9 cellular contexts compared by ENCODE assay signal in genomic region chr16:90022209-90023077, GRCh38. TPM values are rescaled to one million over a fixed set of nuclear protein-coding genes. Genes with fewer than 3 reads are reported as not detected.
DNase-seq lines count a peak whose midpoint lies in the region; ATAC-seq and TF ChIP-seq lines count a peak whose summit lies in the region.
"Had no signal": no experiment of that assay in that cellular context is flagged by ENCODE, and none has a peak within 500 bp of the region (broad histone marks: within the 10 kb centered on the region; RNA-seq: fewer than 3 reads in every experiment).

No MANE protein-coding gene starts in this region.

- H3K27ac ChIP-seq in RWPE1 (peak overlapping the region; percentile 66), foreskin keratinocyte (peak overlapping the region; percentile 9), neutrophil (peak overlapping the region; percentile 1), subcutaneous abdominal adipose tissue (ENCODE audit: low read depth, low read length) (peak overlapping the region; percentile 60)

- H3K36me3 ChIP-seq in neutrophil (no peaks in the 10 kb centered on the region), subcutaneous abdominal adipose tissue (ENCODE audit: control insufficient read depth in 5 of 5, insufficient read depth in 5 of 5, low read length in 5 of 5) (peaks cover 0 to 2% (median 0%) of the 10 kb centered on the region in 5 donors)

- no peaks in the 10 kb centered on the region for H3K9me3 ChIP-seq in neutrophil
- no peaks in the 10 kb centered on the region for H3K9me3 ChIP-seq in subcutaneous abdominal adipose tissue (ENCODE audit: control insufficient read depth in 5 of 5, low read length in 5 of 5)

- H3K4me3 Mint-ChIP-seq in CD14-positive monocyte, result peak overlapping the region; percentile 76 to 87

- DNase-seq in CD14-positive monocyte (ENCODE audit: low spot score), result peak; percentile 80
- peak; percentile 30 to 38 for DNase-seq in Kasumi-1 (lab: John Stamatoyannopoulos, UW)
- DNase-seq in RWPE1 (ENCODE audit: low spot score), result peak; percentile 92
- DNase-seq in activated gamma-delta T cell treated with Interleukin-2 at 50 U/mL for 16 hours, result peak; percentile 67
- peak; percentile 56 to 70 for DNase-seq in foreskin keratinocyte

- H3K27ac Mint-ChIP-seq in CD14-positive monocyte, result peak overlapping the region in 6 of 7 donors; percentile 49 to 77 (median 60)

- peaks cover 23 to 29% (median 28%) of the 10 kb centered on the region in 3 donors for H3K27me3 Mint-ChIP-seq in CD14-positive monocyte (ENCODE audit: low read depth in 3 of 3)

- H3K4me3 ChIP-seq in neutrophil (ENCODE audit: low read depth in 1 of 2, low read length in 1 of 2), result peak overlapping the region; percentile 62 to 68
- H3K4me3 ChIP-seq in subcutaneous abdominal adipose tissue (ENCODE audit: low read depth in 1 of 5, low read length in 5 of 5), result peak overlapping the region; percentile 63 to 80 (median 74)

- H3K9ac ChIP-seq in subcutaneous abdominal adipose tissue (ENCODE audit: low read length in 5 of 5), result peak overlapping the region; percentile 73 to 94 (median 91)

- TF ChIP-seq CTCF in CD14-positive monocyte (IDR thresholded peaks at IDR 0.05) (no peak), RWPE1 (conservative IDR thresholded peaks at IDR 0.05; ENCODE audit: low read depth) (no peak), foreskin keratinocyte (conservative IDR thresholded peaks at IDR 0.05) (peak; percentile 16), neutrophil (IDR thresholded peaks at IDR 0.05) (no peak)

- POLR2A ChIA-PET in RWPE1 (lab: Yijun Ruan, JAX; ENCODE audit: low non-redundant PET), result interaction anchor here (1.1 kb wide), 1 partner anchor 50 kb away, joined by 4 read pairs; no protein-coding TSS in a partner anchor

- H3K9me3 Mint-ChIP-seq in CD14-positive monocyte, result peaks cover 0 to 7% (median 2%) of the 10 kb centered on the region in 7 donors

- peaks cover 14% of the 10 kb centered on the region for H3K27me3 ChIP-seq in foreskin keratinocyte
- peaks cover 34% of the 10 kb centered on the region for H3K27me3 ChIP-seq in neutrophil
- peaks cover 0 to 3% (median 0%) of the 10 kb centered on the region in 5 donors for H3K27me3 ChIP-seq in subcutaneous abdominal adipose tissue (ENCODE audit: control insufficient read depth in 5 of 5, insufficient read depth in 4 of 5, low read length in 5 of 5)

- ATAC-seq in GM19467 (IDR thresholded peaks at IDR 0.05; ENCODE audit: unreplicated experiment) (peak; percentile 54), foreskin keratinocyte (peak; percentile 79)

- H3K4me1 ChIP-seq in foreskin keratinocyte (peaks cover 5% of the 10 kb centered on the region), neutrophil (ENCODE audit: control insufficient read depth in 1 of 2, insufficient read depth in 1 of 2, low read depth in 1 of 2, low read length in 1 of 2) (peaks cover 38 to 52% of the 10 kb centered on the region in 2 experiments), subcutaneous abdominal adipose tissue (ENCODE audit: control insufficient read depth in 5 of 5, insufficient read depth in 5 of 5, low read length in 5 of 5) (peaks cover 4 to 32% (median 23%) of the 10 kb centered on the region in 5 donors)

- peaks cover 35% of the 10 kb centered on the region for H3K4me1 Mint-ChIP-seq in CD14-positive monocyte

- peaks cover 0 to 4% of the 10 kb centered on the region in 2 donors for H3K36me3 Mint-ChIP-seq in CD14-positive monocyte

- CTCF ChIA-PET in RWPE1 (lab: Yijun Ruan, JAX), result interaction anchor here (0.6 to 1.1 kb wide), 2 partner anchors 11 to 34 kb away, joined by 3 to 4 read pairs; no protein-coding TSS in a partner anchor

- intact Hi-C loops in CD14-positive monocyte (cut with micrococcal nuclease), result no loop called here

RNA-seq across cellular contexts. Expression of gene DBNDD1, which starts 3.2 kb away (rescaled TPM):
- polyA plus RNA-seq in CD14-positive monocyte (not detected), foreskin keratinocyte (2.4 and 14.5 TPM in 2 replicates)
- total RNA-seq in foreskin keratinocyte, result 1.8 and 11.8 TPM in 2 replicates

RNA-seq across cellular contexts. Expression of gene PRDM7, which starts 54.7 kb away (rescaled TPM):
- not detected for polyA plus RNA-seq in CD14-positive monocyte
- not detected in 2 replicates for total RNA-seq in foreskin keratinocyte
- polyA plus RNA-seq in foreskin keratinocyte, result not detected in 2 replicates
- total RNA-seq: activated CD8-positive, alpha-beta memory T cell treated with anti-CD3 and anti-CD28 coated beads for 36 hours had no signal

Comparison
In these comparisons a context has a peak if more than half of its experiments do, and no peak if none do; other contexts are left out.
1. Peak in every context shown above with its lines: DNase-seq, ATAC-seq, H3K4me3 ChIP-seq and H3K27ac ChIP-seq.
2. DNase-seq: peak in every context shown above with its lines; median percentile 92 in RWPE1; 80 in CD14-positive monocyte; 67 in activated gamma-delta T cell treated with Interleukin-2 at 50 U/mL for 16 hours; 63 in foreskin keratinocyte; 34 in Kasumi-1.
3. H3K27ac ChIP-seq: peak in every context shown above with its lines; median percentile 66 in RWPE1; 60 in subcutaneous abdominal adipose tissue; 9 in foreskin keratinocyte; 1 in neutrophil.